8 cellular contexts compared by ENCODE assay signal in genomic region chr2:240832205-240832727, GRCh38. TPM values are rescaled to one million over a fixed set of nuclear protein-coding genes. Genes with fewer than 3 reads are reported as not detected.
DNase-seq lines count a peak whose midpoint lies in the region; ATAC-seq and TF ChIP-seq lines count a peak whose summit lies in the region.

No MANE protein-coding gene starts in this region.

- ATAC-seq in GM21515 (IDR thresholded peaks at IDR 0.05; ENCODE audit: unreplicated experiment) = peak; percentile 89
- ATAC-seq in natural killer cell treated with Interleukin-12 subunit alpha and Interleukin-12 subunit beta and Interleukin-15 and Interleukin-18, amount 100 ng/mL, for 72 hours = peak; percentile 96 to 97
- peak; percentile 93 for ATAC-seq in stimulated activated memory B cell treated with anti-CD40 and anti-IgM and Interleukin-4, amounts not matched to agents 10 μg/mL and 1 μg/mL and 100 μg/mL, for 72 hours

- peaks cover 0 to 2% (median 2%) of the 10 kb centered on the region in 3 donors for H3K4me1 Mint-ChIP-seq in IgD-negative memory B cell
- H3K4me1 Mint-ChIP-seq in natural killer cell treated with Interleukin-12 subunit alpha and Interleukin-12 subunit beta and Interleukin-15 and Interleukin-18, amount 100 ng/mL, for 72 hours (ENCODE audit: low read depth in 2 of 2) = peaks cover 0 to 5% of the 10 kb centered on the region in 2 donors
- H3K4me1 Mint-ChIP-seq in stimulated activated memory B cell treated with anti-CD40 and anti-IgM and Interleukin-4, amounts not matched to agents 10 μg/mL and 1 μg/mL and 100 μg/mL, for 72 hours = peaks cover 13% of the 10 kb centered on the region

- POLR2A ChIA-PET in RWPE1 (lab: Yijun Ruan, JAX; ENCODE audit: low non-redundant PET) = no interaction called here

- peaks cover 1% of the 10 kb centered on the region for H3K36me3 Mint-ChIP-seq in IgD-negative memory B cell
- H3K36me3 Mint-ChIP-seq in natural killer cell treated with Interleukin-12 subunit alpha and Interleukin-12 subunit beta and Interleukin-15 and Interleukin-18, amount 100 ng/mL, for 72 hours = no peaks in the 10 kb centered on the region
- no peaks in the 10 kb centered on the region for H3K36me3 Mint-ChIP-seq in stimulated activated memory B cell treated with anti-CD40 and anti-IgM and Interleukin-4, amounts not matched to agents 10 μg/mL and 1 μg/mL and 100 μg/mL, for 72 hours

- peak; percentile 98 for DNase-seq in COLO668 (lab: John Stamatoyannopoulos, UW; ENCODE audit: unreplicated experiment)
- peak; percentile 89 for DNase-seq in RWPE1 (ENCODE audit: low spot score)
- DNase-seq in activated T-helper 1 cell treated with anti-CD3 and anti-CD28 coated beads, Interleukin-2, amount 50 U/mL, for 16 hours (ENCODE audit: low read depth in 1 of 2, low spot score in 1 of 2) = peak; percentile 94 to 98
- peak; percentile 70 for DNase-seq in fibroblast of peridontal ligament (ENCODE audit: extremely low read depth)
- peak; percentile 98 for DNase-seq in natural killer cell treated with Interleukin-12 subunit alpha and Interleukin-12 subunit beta and Interleukin-15 and Interleukin-18, amount 100 ng/mL, for 72 hours (ENCODE audit: low spot score)

- H3K27ac Mint-ChIP-seq in IgD-negative memory B cell = peak overlapping the region in 2 of 3 donors; percentile 93 to 94
- H3K27ac Mint-ChIP-seq in natural killer cell treated with Interleukin-12 subunit alpha and Interleukin-12 subunit beta and Interleukin-15 and Interleukin-18, amount 100 ng/mL, for 72 hours = no peak overlapping the region
- no peak overlapping the region for H3K27ac Mint-ChIP-seq in stimulated activated memory B cell treated with anti-CD40 and anti-IgM and Interleukin-4, amounts not matched to agents 10 μg/mL and 1 μg/mL and 100 μg/mL, for 72 hours

- H3K9me3 Mint-ChIP-seq in IgD-negative memory B cell = no peaks in the 10 kb centered on the region
- no peaks in the 10 kb centered on the region for H3K9me3 Mint-ChIP-seq in natural killer cell treated with Interleukin-12 subunit alpha and Interleukin-12 subunit beta and Interleukin-15 and Interleukin-18, amount 100 ng/mL, for 72 hours
- H3K9me3 Mint-ChIP-seq in stimulated activated memory B cell treated with anti-CD40 and anti-IgM and Interleukin-4, amounts not matched to agents 10 μg/mL and 1 μg/mL and 100 μg/mL, for 72 hours = no peaks in the 10 kb centered on the region

- H3K4me3 Mint-ChIP-seq in IgD-negative memory B cell = peak overlapping the region in 2 of 4 donors; percentile 55 to 70
- peak overlapping the region; percentile 72 for H3K4me3 Mint-ChIP-seq in natural killer cell treated with Interleukin-12 subunit alpha and Interleukin-12 subunit beta and Interleukin-15 and Interleukin-18, amount 100 ng/mL, for 72 hours
- peak overlapping the region; percentile 46 for H3K4me3 Mint-ChIP-seq in stimulated activated memory B cell treated with anti-CD40 and anti-IgM and Interleukin-4, amounts not matched to agents 10 μg/mL and 1 μg/mL and 100 μg/mL, for 72 hours

- CTCF ChIA-PET in RWPE1 (lab: Yijun Ruan, JAX) = no interaction called here

- H3K27me3 Mint-ChIP-seq in IgD-negative memory B cell = peaks cover 22% of the 10 kb centered on the region
- H3K27me3 Mint-ChIP-seq in natural killer cell treated with Interleukin-12 subunit alpha and Interleukin-12 subunit beta and Interleukin-15 and Interleukin-18, amount 100 ng/mL, for 72 hours = peaks cover 5 to 24% of the 10 kb centered on the region in 2 donors
- peaks cover 38% of the 10 kb centered on the region for H3K27me3 Mint-ChIP-seq in stimulated activated memory B cell treated with anti-CD40 and anti-IgM and Interleukin-4, amounts not matched to agents 10 μg/mL and 1 μg/mL and 100 μg/mL, for 72 hours

- TF ChIP-seq CTCF in RWPE1 (conservative IDR thresholded peaks at IDR 0.05; ENCODE audit: low read depth) = no peak

- no peak overlapping the region for H3K27ac ChIP-seq in RWPE1

RNA-seq across cellular contexts. Expression of gene KIF1A, which starts 12.2 kb away (rescaled TPM):
- polyA plus RNA-seq in IgD-negative memory B cell = not detected
- total RNA-seq in natural killer cell treated with Interleukin-12 subunit alpha and Interleukin-12 subunit beta and Interleukin-15 and Interleukin-18, amount 100 ng/mL, for 72 hours = under 1 TPM in 1 of 2 donors, not detected in 1; 0.45 TPM

RNA-seq across cellular contexts. Expression of gene AGXT, which starts 36.4 kb away (rescaled TPM):
- polyA plus RNA-seq in IgD-negative memory B cell = not detected
- not detected for total RNA-seq in natural killer cell treated with Interleukin-12 subunit alpha and Interleukin-12 subunit beta and Interleukin-15 and Interleukin-18, amount 100 ng/mL, for 72 hours

Comparison
In these comparisons a context has a peak if more than half of its experiments do, and no peak if none do; other contexts are left out.
1. H3K27ac Mint-ChIP-seq: peak in IgD-negative memory B cell (2 of 3); none in natural killer cell treated with Interleukin-12 subunit alpha and Interleukin-12 subunit beta and Interleukin-15 and Interleukin-18, amount 100 ng/mL, for 72 hours (0 of 2) and stimulated activated memory B cell treated with anti-CD40 and anti-IgM and Interleukin-4, amounts not matched to agents 10 μg/mL and 1 μg/mL and 100 μg/mL, for 72 hours (single experiment).
2. Peak in every context shown above with its lines, with median percentiles within 50 percentile points of each other: DNase-seq and ATAC-seq.